In the genomic region with DNA sequence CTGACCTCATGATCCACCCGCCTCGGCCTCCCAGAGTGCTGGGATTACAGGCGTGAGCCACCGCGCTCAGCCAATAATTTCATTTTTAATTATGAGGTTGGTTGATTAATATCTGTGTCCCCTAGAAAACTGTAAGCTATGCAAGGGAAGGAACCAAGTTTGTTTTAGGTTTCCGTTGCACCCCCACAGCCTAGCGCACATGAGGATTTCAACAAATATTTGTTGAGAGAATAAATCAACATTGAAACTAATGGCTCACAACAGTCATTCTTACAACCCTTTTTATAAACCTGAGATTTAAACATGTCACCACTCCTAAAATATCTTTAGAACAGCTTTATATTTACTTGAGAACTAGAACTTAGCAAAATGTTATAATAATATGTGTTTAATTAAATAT, we compare ENCODE assay signal across 20 cellular contexts.
A peak's percentile ranks its signal among the peaks of the same experiment; 100 is the strongest.
DNase-seq lines count a peak whose midpoint lies in the region; ATAC-seq lines count a peak whose summit lies in the region.
"Had no signal": no experiment of that assay in that cellular context is flagged by ENCODE, and none has a peak within 500 bp of the region (broad histone marks: within the 10 kb centered on the region; RNA-seq: fewer than 3 reads in every experiment).

No MANE protein-coding gene starts in this region.

- no peak overlapping the region for H3K27ac Mint-ChIP-seq in activated T-cell treated with anti-CD3 and anti-CD28 coated beads, Interleukin-2, amount 50 U/mL, for 24 hours
- H3K27ac Mint-ChIP-seq in activated T-helper 2 cell treated with anti-CD3 and anti-CD28 coated beads, Interferon-gamma antibody, Interleukin-2, Interleukin-4, amounts not matched to agents 10 μg/mL and 5 μg/mL and 100 μg/mL, durations not matched to agents 14 hours and 24 hours and 36 hours, result peak overlapping the region; percentile 87
- H3K27ac Mint-ChIP-seq: HFFc6, naive B cell had no signal

- DNase-seq in activated T-cell treated with anti-CD3 and anti-CD28 coated beads, Interleukin-2, amount 50 U/mL, for 24 hours, result no peak
- no peak for DNase-seq in activated T-cell treated with anti-CD3 and anti-CD28 coated beads, Interleukin-2, amount 50 U/mL, for 48 hours
- DNase-seq in NCI-H2081 treated with DMSO at 0.1 percent for 48 hours (lab: John Stamatoyannopoulos, UW), result peak; percentile 16
- no peak for DNase-seq in activated T-helper 2 cell treated with anti-CD3 and anti-CD28 coated beads, Interferon-gamma antibody, Interleukin-2, Interleukin-4, amounts not matched to agents 10 μg/mL and 5 μg/mL and 100 μg/mL, durations not matched to agents 14 hours and 24 hours and 36 hours (ENCODE audit: low spot score)
- no peak for DNase-seq in Kasumi-1 (lab: John Stamatoyannopoulos, UW)
- no peak for DNase-seq in NCI-H187 (lab: John Stamatoyannopoulos, UW)
- DNase-seq: activated CD4-positive, alpha-beta T cell treated with anti-CD3 and anti-CD28 coated beads for 1 hour; activated naive CD8-positive, alpha-beta T cell treated with anti-CD3 and anti-CD28 coated beads, Interleukin-2, amount 10 ng/mL, durations not matched to agents 7 days and 5 days; activated T-cell treated with anti-CD3 and anti-CD28 coated beads, Interleukin-2, amount 50 U/mL, for 1 hour; body of pancreas; colonic mucosa; HFFc6; MV-4-11; naive B cell; PC-3; stimulated activated CD4-positive, alpha-beta T cell treated with anti-CD3 and anti-CD28 coated beads, Interleukin-2, amount 100 ng/mL, for 24 hours; stimulated activated naive CD8-positive, alpha-beta T cell treated with anti-CD3 and anti-CD28 coated beads, Interleukin-15, Interleukin-2, amounts not matched to agents 100 U/mL and 50 U/mL, for 24 hours had no signal

- peaks cover 1% of the 10 kb centered on the region for H3K9me3 Mint-ChIP-seq in activated T-cell treated with anti-CD3 and anti-CD28 coated beads, Interleukin-2, amount 50 U/mL, for 24 hours
- H3K9me3 Mint-ChIP-seq in activated T-helper 2 cell treated with anti-CD3 and anti-CD28 coated beads, Interferon-gamma antibody, Interleukin-2, Interleukin-4, amounts not matched to agents 10 μg/mL and 5 μg/mL and 100 μg/mL, durations not matched to agents 14 hours and 24 hours and 36 hours, result peaks cover 18% of the 10 kb centered on the region

- H3K4me3 ChIP-seq in thymus (ENCODE audit: low read length), result peak overlapping the region; percentile 51
- H3K4me3 ChIP-seq: body of pancreas, colonic mucosa had no signal

- peaks cover 36% of the 10 kb centered on the region for H3K4me1 Mint-ChIP-seq in activated T-cell treated with anti-CD3 and anti-CD28 coated beads, Interleukin-2, amount 50 U/mL, for 24 hours (ENCODE audit: low read depth)
- H3K4me1 Mint-ChIP-seq in activated T-helper 2 cell treated with anti-CD3 and anti-CD28 coated beads, Interferon-gamma antibody, Interleukin-2, Interleukin-4, amounts not matched to agents 10 μg/mL and 5 μg/mL and 100 μg/mL, durations not matched to agents 14 hours and 24 hours and 36 hours (ENCODE audit: low read depth), result peaks cover 61% of the 10 kb centered on the region
- H3K4me1 Mint-ChIP-seq: naive B cell had no signal

- no peaks in the 10 kb centered on the region for H3K27me3 ChIP-seq in thymus (ENCODE audit: control insufficient read depth, insufficient read depth)
- H3K27me3 ChIP-seq: body of pancreas, colonic mucosa had no signal

- 76% methylated on average over 7 of the region's 7 CpGs for WGBS in thymus

- H3K9me3 ChIP-seq in thymus (ENCODE audit: control insufficient read depth), result no peaks in the 10 kb centered on the region
- H3K9me3 ChIP-seq: body of pancreas, colonic mucosa had no signal

- intact Hi-C loops in activated T-helper 2 cell treated with anti-CD3 and anti-CD28 coated beads, Interferon-gamma antibody, Interleukin-2, Interleukin-4, amounts not matched to agents 10 μg/mL and 5 μg/mL and 100 μg/mL, durations not matched to agents 14 hours and 24 hours and 36 hours (cut with micrococcal nuclease), result loop anchor here (5.0 kb wide), 1 partner anchor 308 kb away; no protein-coding TSS in a partner anchor

- H3K36me3 Mint-ChIP-seq in activated T-cell treated with anti-CD3 and anti-CD28 coated beads, Interleukin-2, amount 50 U/mL, for 24 hours (ENCODE audit: low read depth), result no peaks in the 10 kb centered on the region
- peaks cover 55% of the 10 kb centered on the region for H3K36me3 Mint-ChIP-seq in activated T-helper 2 cell treated with anti-CD3 and anti-CD28 coated beads, Interferon-gamma antibody, Interleukin-2, Interleukin-4, amounts not matched to agents 10 μg/mL and 5 μg/mL and 100 μg/mL, durations not matched to agents 14 hours and 24 hours and 36 hours (ENCODE audit: low read depth)

- ATAC-seq in GM19455 (IDR thresholded peaks at IDR 0.05; ENCODE audit: unreplicated experiment), result no peak
- ATAC-seq: body of pancreas, PC-3 had no signal

- H3K4me3 Mint-ChIP-seq in activated T-cell treated with anti-CD3 and anti-CD28 coated beads, Interleukin-2, amount 50 U/mL, for 24 hours, result peak overlapping the region; percentile 58
- H3K4me3 Mint-ChIP-seq in activated T-helper 2 cell treated with anti-CD3 and anti-CD28 coated beads, Interferon-gamma antibody, Interleukin-2, Interleukin-4, amounts not matched to agents 10 μg/mL and 5 μg/mL and 100 μg/mL, durations not matched to agents 14 hours and 24 hours and 36 hours (ENCODE audit: low read depth), result peak overlapping the region; percentile 91
- H3K4me3 Mint-ChIP-seq: HFFc6 had no signal

- H3K4me1 ChIP-seq in thymus (ENCODE audit: control insufficient read depth, insufficient read depth, low read length), result peaks cover 8% of the 10 kb centered on the region
- H3K4me1 ChIP-seq: colonic mucosa, parathyroid adenoma had no signal

- no peaks in the 10 kb centered on the region for H3K36me3 ChIP-seq in thymus (ENCODE audit: control insufficient read depth, insufficient read depth)
- H3K36me3 ChIP-seq: colonic mucosa had no signal

- no peak overlapping the region for H3K27ac ChIP-seq in thymus (ENCODE audit: low read depth)
- H3K27ac ChIP-seq: body of pancreas, colonic mucosa, parathyroid adenoma had no signal

- H3K27me3 Mint-ChIP-seq in activated T-cell treated with anti-CD3 and anti-CD28 coated beads, Interleukin-2, amount 50 U/mL, for 24 hours, result peaks cover 8% of the 10 kb centered on the region
- no peaks in the 10 kb centered on the region for H3K27me3 Mint-ChIP-seq in activated T-helper 2 cell treated with anti-CD3 and anti-CD28 coated beads, Interferon-gamma antibody, Interleukin-2, Interleukin-4, amounts not matched to agents 10 μg/mL and 5 μg/mL and 100 μg/mL, durations not matched to agents 14 hours and 24 hours and 36 hours (ENCODE audit: low read depth)
- H3K27me3 Mint-ChIP-seq: activated naive CD8-positive, alpha-beta T cell treated with anti-CD3 and anti-CD28 coated beads, Interleukin-2, amount 10 ng/mL, durations not matched to agents 7 days and 5 days had no signal
